ENCODE assay signal across 9 cellular contexts in the genomic region with DNA sequence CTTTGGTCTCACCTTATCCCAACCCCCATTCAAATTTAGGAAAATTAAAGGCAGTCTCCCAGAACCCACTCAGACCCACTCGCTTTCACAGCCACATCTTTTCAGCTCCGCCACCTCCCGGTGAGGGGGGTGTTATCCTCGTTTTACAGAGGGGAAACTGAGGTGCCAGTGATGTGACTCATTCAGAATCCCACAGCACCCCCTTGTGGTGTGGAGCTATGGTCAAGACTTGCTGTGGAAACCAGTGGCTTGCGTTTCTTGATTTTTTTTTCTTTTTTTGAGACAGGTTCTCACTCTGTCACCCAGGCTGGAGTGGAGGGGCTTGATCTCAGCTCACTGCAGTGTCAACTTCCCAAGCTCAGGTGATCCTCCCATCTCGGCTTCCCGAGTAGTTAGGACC. TPM values are rescaled to one million over a fixed set of nuclear protein-coding genes. Genes with fewer than 3 reads are reported as not detected.
DNase-seq lines count a peak whose midpoint lies in the region; ATAC-seq and TF ChIP-seq lines count a peak whose summit lies in the region.
"Had no signal": no experiment of that assay in that cellular context is flagged by ENCODE, and none has a peak within 500 bp of the region (broad histone marks: within the 10 kb centered on the region; RNA-seq: fewer than 3 reads in every experiment).

No MANE protein-coding gene starts in this region.

- H2AK5ac ChIP-seq in mesenchymal stem cell (ENCODE audit: low read length, severe bottlenecking), result no peak overlapping the region

- H3K27me3 Mint-ChIP-seq in CD4-positive, alpha-beta memory T cell, result peaks cover 0 to 2% of the 10 kb centered on the region in 2 donors
- no peaks in the 10 kb centered on the region for H3K27me3 Mint-ChIP-seq in activated T-cell treated with anti-CD3 and anti-CD28 coated beads, Interleukin-2, amount 50 U/mL, for 24 hours

- H3K9me3 ChIP-seq in CD4-positive, alpha-beta memory T cell (ENCODE audit: control insufficient read depth in 1 of 2, low read length in 2 of 2), result no peaks in the 10 kb centered on the region
- H3K9me3 ChIP-seq in mesenchymal stem cell (ENCODE audit: control insufficient read depth, low read length) (no peaks in the 10 kb centered on the region), esophagus squamous epithelium (no peaks in the 10 kb centered on the region)

- DNase-seq in CD4-positive, alpha-beta memory T cell, result peak in 4 of 5 donors; percentile 10 to 27 (median 19)
- DNase-seq in Jurkat, Clone E6-1 (ENCODE audit: low read depth, low spot score), result peak; percentile 6
- peak; percentile 34 for DNase-seq in activated T-cell treated with anti-CD3 and anti-CD28 coated beads, Interleukin-2, amount 50 U/mL, for 24 hours
- DNase-seq in mesenchymal stem cell (no peak), esophagus squamous epithelium (lab: John Stamatoyannopoulos, UW) (no peak), ureter (ENCODE audit: low spot score) (no peak)
- DNase-seq: NCI-H1092 treated with DMSO at 0.1 percent for 48 hours had no signal

- H3K4me3 ChIP-seq in CD4-positive, alpha-beta memory T cell (ENCODE audit: low read length in 2 of 2), result no peak overlapping the region
- no peak overlapping the region for H3K4me3 ChIP-seq in Jurkat, Clone E6-1 (ENCODE audit: low read length)
- H3K4me3 ChIP-seq in mesenchymal stem cell (ENCODE audit: insufficient read depth in 1 of 2, low read depth in 1 of 2, low read length in 2 of 2), result no peak overlapping the region
- H3K4me3 ChIP-seq in esophagus squamous epithelium, result no peak overlapping the region

- no peak overlapping the region for H3K4ac ChIP-seq in mesenchymal stem cell (ENCODE audit: low read depth in 1 of 2, low read length in 2 of 2)

- H4K91ac ChIP-seq in mesenchymal stem cell (ENCODE audit: low read length), result peak overlapping the region; percentile 27

- H3K4me2 ChIP-seq in mesenchymal stem cell (ENCODE audit: low read length, poor library complexity, severe bottlenecking), result no peak overlapping the region

- POLR2A ChIA-PET in CD4-positive, alpha-beta memory T cell (lab: Charles Lee; ENCODE audit: partially characterized antibody), result interaction anchor here (0.8 to 0.9 kb wide), 2 partner anchors 28 to 106 kb away, joined by 3 read pairs; a partner anchor contains a TSS

- H2AFZ ChIP-seq in mesenchymal stem cell (ENCODE audit: low read depth, low read length), result no peak overlapping the region

- no peak overlapping the region for H3K27ac ChIP-seq in CD4-positive, alpha-beta memory T cell (ENCODE audit: low read depth, low read length)
- H3K27ac ChIP-seq in mesenchymal stem cell (ENCODE audit: low read length, poor library complexity, severe bottlenecking) (no peak overlapping the region), esophagus squamous epithelium (no peak overlapping the region)

- no peak overlapping the region for H2BK5ac ChIP-seq in mesenchymal stem cell (ENCODE audit: low read depth, low read length, poor library complexity, severe bottlenecking)

- peaks cover 0 to 10% of the 10 kb centered on the region in 2 donors for H3K36me3 Mint-ChIP-seq in CD4-positive, alpha-beta memory T cell
- peaks cover 12% of the 10 kb centered on the region for H3K36me3 Mint-ChIP-seq in activated T-cell treated with anti-CD3 and anti-CD28 coated beads, Interleukin-2, amount 50 U/mL, for 24 hours (ENCODE audit: low read depth)

- ATAC-seq in HG03108 (IDR thresholded peaks at IDR 0.05; ENCODE audit: unreplicated experiment) (no peak), HG03520 (IDR thresholded peaks at IDR 0.05; ENCODE audit: unreplicated experiment) (no peak)

- H3K27me3 ChIP-seq in CD4-positive, alpha-beta memory T cell (ENCODE audit: insufficient read depth, low read length), result no peaks in the 10 kb centered on the region
- no peaks in the 10 kb centered on the region for H3K27me3 ChIP-seq in mesenchymal stem cell (ENCODE audit: control insufficient read depth in 1 of 2, insufficient read depth in 1 of 2, low read length in 2 of 2)
- H3K27me3 ChIP-seq in esophagus squamous epithelium, result no peaks in the 10 kb centered on the region

- no peaks in the 10 kb centered on the region for H3K79me1 ChIP-seq in mesenchymal stem cell (replicated peaks; ENCODE audit: low read length, poor library complexity, severe bottlenecking)

- no peak overlapping the region for H3K27ac Mint-ChIP-seq in CD4-positive, alpha-beta memory T cell
- no peak overlapping the region for H3K27ac Mint-ChIP-seq in activated T-cell treated with anti-CD3 and anti-CD28 coated beads, Interleukin-2, amount 50 U/mL, for 24 hours

- WGBS in mesenchymal stem cell, result 74% methylated on average over 6 of the region's 7 CpGs
- WGBS in esophagus squamous epithelium, 2 donors, result 76 to 86% methylated on average over 7 of the region's 7 CpGs

- no peaks in the 10 kb centered on the region for H3K9me3 Mint-ChIP-seq in CD4-positive, alpha-beta memory T cell
- no peaks in the 10 kb centered on the region for H3K9me3 Mint-ChIP-seq in activated T-cell treated with anti-CD3 and anti-CD28 coated beads, Interleukin-2, amount 50 U/mL, for 24 hours

- H2BK12ac ChIP-seq in mesenchymal stem cell (ENCODE audit: low read length in 2 of 2), result no peak overlapping the region

- H4K8ac ChIP-seq in mesenchymal stem cell (ENCODE audit: low read length), result no peak overlapping the region

- CTCF ChIA-PET in CD4-positive, alpha-beta memory T cell (lab: Charles Lee; ENCODE audit: partially characterized antibody), result interaction anchor here (0.7 to 3.0 kb wide), 17 partner anchors 14 to 379 kb away, joined by 3 to 18 read pairs (median 5); no protein-coding TSS in a partner anchor

- H3K36me3 ChIP-seq in CD4-positive, alpha-beta memory T cell (ENCODE audit: insufficient read depth, low read length), result no peaks in the 10 kb centered on the region
- H3K36me3 ChIP-seq in mesenchymal stem cell (ENCODE audit: control insufficient read depth in 1 of 2, insufficient read depth in 2 of 2, low read depth in 1 of 2, low read length in 2 of 2), result no peaks in the 10 kb centered on the region
- no peaks in the 10 kb centered on the region for H3K36me3 ChIP-seq in esophagus squamous epithelium

- no peak overlapping the region for H3K4me3 Mint-ChIP-seq in CD4-positive, alpha-beta memory T cell
- H3K4me3 Mint-ChIP-seq in activated T-cell treated with anti-CD3 and anti-CD28 coated beads, Interleukin-2, amount 50 U/mL, for 24 hours, result no peak overlapping the region

- no peak overlapping the region for H2BK15ac ChIP-seq in mesenchymal stem cell (ENCODE audit: low read depth, poor library complexity, severe bottlenecking)

- no peak overlapping the region for H3K23ac ChIP-seq in mesenchymal stem cell (ENCODE audit: low read length in 2 of 2)

- H3K9ac ChIP-seq in mesenchymal stem cell (ENCODE audit: low read length), result no peak overlapping the region

- no peak for TF ChIP-seq POLR2A in esophagus squamous epithelium (IDR thresholded peaks at IDR 0.05)

- TF ChIP-seq CTCF in esophagus squamous epithelium (IDR thresholded peaks at IDR 0.05), result peak in 2 of 6 experiments; percentile 17 to 30

- no peak overlapping the region for H3K18ac ChIP-seq in mesenchymal stem cell (ENCODE audit: low read depth in 1 of 2, low read length in 2 of 2)

- H3K14ac ChIP-seq in mesenchymal stem cell (ENCODE audit: low read length in 2 of 2), result no peak overlapping the region

- H2BK120ac ChIP-seq in mesenchymal stem cell (ENCODE audit: low read depth, low read length), result no peak overlapping the region

- peaks cover 0 to 4% (median 0%) of the 10 kb centered on the region in 4 donors for H3K4me1 Mint-ChIP-seq in CD4-positive, alpha-beta memory T cell
- no peaks in the 10 kb centered on the region for H3K4me1 Mint-ChIP-seq in activated T-cell treated with anti-CD3 and anti-CD28 coated beads, Interleukin-2, amount 50 U/mL, for 24 hours (ENCODE audit: low read depth)

- intact Hi-C loops in CD4-positive, alpha-beta memory T cell (cut with micrococcal nuclease), result loop anchor here (10.0 kb wide), 2 partner anchors 227 to 367 kb away; no protein-coding TSS in a partner anchor
- intact Hi-C loops in esophagus squamous epithelium (cut with DNase I), result no loop called here

- no peaks in the 10 kb centered on the region for H3K4me1 ChIP-seq in CD4-positive, alpha-beta memory T cell (ENCODE audit: insufficient read depth, low read length)
- peaks cover 3% of the 10 kb centered on the region for H3K4me1 ChIP-seq in mesenchymal stem cell (ENCODE audit: control insufficient read depth, insufficient read depth, low read depth, low read length)
- peaks cover 0 to 8% (median 0%) of the 10 kb centered on the region in 3 donors for H3K4me1 ChIP-seq in esophagus squamous epithelium

RNA-seq across cellular contexts. Expression of a gene that starts 27.6 kb away (rescaled TPM):
- total RNA-seq in CD4-positive, alpha-beta memory T cell, result 1 to 10 TPM; 5.3 to 6.2 TPM
- polyA plus RNA-seq in CD4-positive, alpha-beta memory T cell, result 1 to 10 TPM; 5.0 to 7.3 TPM
- polyA plus RNA-seq in Jurkat, Clone E6-1 (2012; ENCODE audit: insufficient read depth, insufficient read length), result 5.9 TPM
- polyA plus RNA-seq in mesenchymal stem cell (2013, experiment 1 of 2), result 14.5 TPM
- polyA plus RNA-seq in mesenchymal stem cell (2013, experiment 2 of 2), result 15.7 TPM
- total RNA-seq in esophagus squamous epithelium (1 to 10 TPM; 3.4 to 5.7 (median 3.5) TPM), ureter (4.8 TPM)

Comparison
In these comparisons a context has a peak if more than half of its experiments do, and no peak if none do; other contexts are left out.
1. DNase-seq: peak in CD4-positive, alpha-beta memory T cell (4 of 5), Jurkat, Clone E6-1 (single experiment) and activated T-cell treated with anti-CD3 and anti-CD28 coated beads, Interleukin-2, amount 50 U/mL, for 24 hours (single experiment); none in mesenchymal stem cell (single experiment), esophagus squamous epithelium (single experiment) and ureter (single experiment).